In the genomic region with DNA sequence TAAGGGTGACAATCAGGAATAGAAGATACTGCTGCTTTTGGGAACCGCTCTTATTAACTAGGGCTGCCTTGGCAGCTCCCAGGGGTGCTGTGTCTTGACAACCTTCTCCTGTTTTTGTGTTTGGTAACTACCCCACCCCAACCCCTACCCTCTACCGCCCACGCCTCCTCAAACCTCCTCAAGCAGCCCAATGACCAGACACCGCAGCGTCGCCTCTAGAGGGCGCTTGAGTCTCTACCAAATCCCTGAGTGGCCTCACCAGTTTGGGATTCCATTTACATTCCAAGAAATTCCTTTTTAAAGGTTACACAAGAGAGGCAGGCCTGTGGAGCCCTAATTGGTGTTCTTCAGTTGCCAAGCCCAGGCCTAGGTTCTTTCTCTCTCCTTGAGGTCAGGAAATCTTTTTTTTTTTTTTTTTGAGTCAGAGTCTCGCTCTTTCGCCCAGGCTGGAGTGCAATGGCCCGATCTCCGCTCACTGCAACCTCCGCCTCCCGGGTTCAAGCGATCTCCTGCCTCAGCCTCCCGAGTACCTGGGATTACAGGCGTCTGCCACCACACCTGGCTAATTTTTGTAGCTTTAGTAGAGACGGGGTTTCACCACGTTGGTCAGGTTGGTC, we compare ENCODE assay signal across 8 cellular contexts.
DNase-seq lines count a peak whose midpoint lies in the region; ATAC-seq and TF ChIP-seq lines count a peak whose summit lies in the region.

No MANE protein-coding gene starts in this region.

- H3K4me1 ChIP-seq in HEK293 (ENCODE audit: control insufficient read depth, insufficient read depth, low read length) (no peaks in the 10 kb centered on the region; the same call in 1 of the 2 replicates), left lung (no peaks in the 10 kb centered on the region)

- H3K9me3 ChIP-seq in HEK293 (ENCODE audit: control insufficient read depth, insufficient read depth, low read depth, low read length) (no peaks in the 10 kb centered on the region), left lung (no peaks in the 10 kb centered on the region)

- no peak for TF ChIP-seq CTCF in HEK293 (tag by site-specific recombination; IDR thresholded peaks at IDR 0.05)
- peak; percentile 95 for TF ChIP-seq CTCF in choroid plexus epithelial cell (conservative IDR thresholded peaks at IDR 0.05; ENCODE audit: low read depth, low read length)
- TF ChIP-seq CTCF in left lung (IDR thresholded peaks at IDR 0.05): peak; percentile 56 to 57

- H3K27me3 ChIP-seq in left lung: no peaks in the 10 kb centered on the region

- POLR2A ChIA-PET in HEK293 (lab: Yijun Ruan, JAX): interaction anchor here (0.6 kb wide), 1 partner anchor 28 kb away, joined by 3 read pairs; no protein-coding TSS in a partner anchor

- H3K4me3 ChIP-seq in HEK293 (ENCODE audit: low read depth, low read length): no peak overlapping the region
- H3K4me3 ChIP-seq in choroid plexus epithelial cell (ENCODE audit: low read depth, low read length): no peak overlapping the region
- no peak overlapping the region for H3K4me3 ChIP-seq in left lung

- ATAC-seq in left lung (peak; percentile 97), GM19023 (IDR thresholded peaks at IDR 0.05; ENCODE audit: unreplicated experiment) (no peak), HG03108 (IDR thresholded peaks at IDR 0.05; ENCODE audit: unreplicated experiment) (no peak)
- no peak for ATAC-seq in stimulated activated naive CD8-positive, alpha-beta T cell treated with anti-CD3 and anti-CD28 coated beads, Interleukin-15, Interleukin-2, amounts not matched to agents 100 U/mL and 50 U/mL, for 24 hours

- in situ Hi-C loops in SK-MEL-5 (cut with HindIII; ENCODE audit: low pct_unique_long_range_greater_than_20kb, low sequenced_read_pairs): no loop called here

- intact Hi-C loops in left lung (cut with DNase I): no loop called here

- H3K36me3 ChIP-seq in HEK293 (ENCODE audit: control insufficient read depth in 2 of 2, insufficient read depth in 1 of 2, low read length in 2 of 2) (no peaks in the 10 kb centered on the region), left lung (no peaks in the 10 kb centered on the region)

- DNase-seq in DMS53 (lab: John Stamatoyannopoulos, UW) (peak; percentile 79), SK-MEL-5 (ENCODE audit: low read depth, low spot score) (peak; percentile 88), choroid plexus epithelial cell (ENCODE audit: low read depth) (peak; percentile 92), left lung (peak; percentile 68 to 83)
- DNase-seq in stimulated activated naive CD8-positive, alpha-beta T cell treated with anti-CD3 and anti-CD28 coated beads, Interleukin-15, Interleukin-2, amounts not matched to agents 100 U/mL and 50 U/mL, for 24 hours: peak; percentile 31

- H3K27ac ChIP-seq in HEK293 (ENCODE audit: extremely low read depth, low read depth, low read length) (no peak overlapping the region), left lung (peak overlapping the region in 1 of 2 donors; percentile 5)

- CTCF ChIA-PET in HEK293 (lab: Yijun Ruan, JAX): interaction anchor here (0.7 to 2.4 kb wide), 12 partner anchors 9 to 237 kb away, joined by 3 to 8 read pairs (median 4); no protein-coding TSS in a partner anchor

TF ChIP-seq in HEK293, 187 proteins besides CTCF, POLR2A, EP300 and RAD21 (continues in another document):
- TF ChIP-seq, protein P1, sequence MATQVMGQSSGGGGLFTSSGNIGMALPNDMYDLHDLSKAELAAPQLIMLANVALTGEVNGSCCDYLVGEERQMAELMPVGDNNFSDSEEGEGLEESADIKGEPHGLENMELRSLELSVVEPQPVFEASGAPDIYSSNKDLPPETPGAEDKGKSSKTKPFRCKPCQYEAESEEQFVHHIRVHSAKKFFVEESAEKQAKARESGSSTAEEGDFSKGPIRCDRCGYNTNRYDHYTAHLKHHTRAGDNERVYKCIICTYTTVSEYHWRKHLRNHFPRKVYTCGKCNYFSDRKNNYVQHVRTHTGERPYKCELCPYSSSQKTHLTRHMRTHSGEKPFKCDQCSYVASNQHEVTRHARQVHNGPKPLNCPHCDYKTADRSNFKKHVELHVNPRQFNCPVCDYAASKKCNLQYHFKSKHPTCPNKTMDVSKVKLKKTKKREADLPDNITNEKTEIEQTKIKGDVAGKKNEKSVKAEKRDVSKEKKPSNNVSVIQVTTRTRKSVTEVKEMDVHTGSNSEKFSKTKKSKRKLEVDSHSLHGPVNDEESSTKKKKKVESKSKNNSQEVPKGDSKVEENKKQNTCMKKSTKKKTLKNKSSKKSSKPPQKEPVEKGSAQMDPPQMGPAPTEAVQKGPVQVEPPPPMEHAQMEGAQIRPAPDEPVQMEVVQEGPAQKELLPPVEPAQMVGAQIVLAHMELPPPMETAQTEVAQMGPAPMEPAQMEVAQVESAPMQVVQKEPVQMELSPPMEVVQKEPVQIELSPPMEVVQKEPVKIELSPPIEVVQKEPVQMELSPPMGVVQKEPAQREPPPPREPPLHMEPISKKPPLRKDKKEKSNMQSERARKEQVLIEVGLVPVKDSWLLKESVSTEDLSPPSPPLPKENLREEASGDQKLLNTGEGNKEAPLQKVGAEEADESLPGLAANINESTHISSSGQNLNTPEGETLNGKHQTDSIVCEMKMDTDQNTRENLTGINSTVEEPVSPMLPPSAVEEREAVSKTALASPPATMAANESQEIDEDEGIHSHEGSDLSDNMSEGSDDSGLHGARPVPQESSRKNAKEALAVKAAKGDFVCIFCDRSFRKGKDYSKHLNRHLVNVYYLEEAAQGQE (tag by site-specific recombination; IDR thresholded peaks at IDR 0.05): no peak
- TF ChIP-seq ZNF707 (tag by site-specific recombination; IDR thresholded peaks at IDR 0.05) (no peak), MYNN (tag by site-specific recombination; IDR thresholded peaks at IDR 0.05; ENCODE audit: borderline replicate concordance) (no peak), ZNF449 (tag by site-specific recombination; IDR thresholded peaks at IDR 0.05) (no peak), ZNF654 (tag by site-specific recombination; IDR thresholded peaks at IDR 0.05; ENCODE audit: low read depth) (peak; percentile 79), ZBTB10 (tag by site-specific recombination; IDR thresholded peaks at IDR 0.05) (no peak), ZFHX2 (tag by site-specific recombination; conservative IDR thresholded peaks at IDR 0.05) (peak; percentile 72), ZNF202 (tag by site-specific recombination; IDR thresholded peaks at IDR 0.05; ENCODE audit: borderline replicate concordance) (no peak), ZNF501 (tag by site-specific recombination; IDR thresholded peaks at IDR 0.05) (no peak), ZNF580 (tag by site-specific recombination; IDR thresholded peaks at IDR 0.05) (peak; percentile 63; the same call in 1 of the 2 replicates), ZNF266 (tag by site-specific recombination; IDR thresholded peaks at IDR 0.05; ENCODE audit: low read depth) (no peak), IKZF3 (tag by site-specific recombination; IDR thresholded peaks at IDR 0.05) (peak; percentile 73; the same call in 1 of the 2 replicates), ZNF660 (tag by site-specific recombination; IDR thresholded peaks at IDR 0.05) (peak; percentile 42)
- TF ChIP-seq, protein P2, sequence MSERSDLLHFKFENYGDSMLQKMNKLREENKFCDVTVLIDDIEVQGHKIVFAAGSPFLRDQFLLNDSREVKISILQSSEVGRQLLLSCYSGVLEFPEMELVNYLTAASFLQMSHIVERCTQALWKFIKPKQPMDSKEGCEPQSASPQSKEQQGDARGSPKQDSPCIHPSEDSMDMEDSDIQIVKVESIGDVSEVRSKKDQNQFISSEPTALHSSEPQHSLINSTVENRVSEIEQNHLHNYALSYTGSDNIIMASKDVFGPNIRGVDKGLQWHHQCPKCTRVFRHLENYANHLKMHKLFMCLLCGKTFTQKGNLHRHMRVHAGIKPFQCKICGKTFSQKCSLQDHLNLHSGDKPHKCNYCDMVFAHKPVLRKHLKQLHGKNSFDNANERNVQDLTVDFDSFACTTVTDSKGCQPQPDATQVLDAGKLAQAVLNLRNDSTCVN (tag by site-specific recombination; optimal IDR thresholded peaks at IDR 0.05): no peak

Comparison
In these comparisons a context has a peak if more than half of its experiments do, and no peak if none do; other contexts are left out.
1. DNase-seq: peak in every context shown above with its lines; median percentile 92 in choroid plexus epithelial cell; 88 in SK-MEL-5; 79 in DMS53; 76 in left lung; 31 in stimulated activated naive CD8-positive, alpha-beta T cell treated with anti-CD3 and anti-CD28 coated beads, Interleukin-15, Interleukin-2, amounts not matched to agents 100 U/mL and 50 U/mL, for 24 hours.